In the genomic region with DNA sequence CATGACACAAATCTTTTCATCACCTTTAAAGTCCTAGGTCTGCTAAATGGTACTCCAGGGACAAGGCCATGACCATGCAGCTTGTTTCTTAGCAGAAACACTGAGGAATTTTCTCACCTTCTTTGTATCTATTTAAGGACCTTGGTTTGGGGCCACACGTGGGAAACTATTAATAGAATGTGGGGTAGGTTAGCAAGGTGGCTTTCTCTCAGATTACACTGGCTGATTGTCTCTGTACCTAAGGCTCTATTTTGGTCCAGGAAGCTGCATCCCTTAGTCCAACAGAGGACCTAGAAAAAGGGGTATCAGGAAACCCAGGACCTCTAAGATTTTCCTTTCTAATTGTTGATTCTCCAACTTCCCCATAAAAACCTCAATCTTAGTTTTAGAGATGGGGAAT, we compare ENCODE assay signal across 25 cellular contexts. TPM values are rescaled to one million over a fixed set of nuclear protein-coding genes. Genes with fewer than 3 reads are reported as not detected.
DNase-seq lines count a peak whose midpoint lies in the region; ATAC-seq, FAIRE-seq and TF ChIP-seq lines count a peak whose summit lies in the region.
"Had no signal": no experiment of that assay in that cellular context is flagged by ENCODE, and none has a peak within 500 bp of the region (broad histone marks: within the 10 kb centered on the region; RNA-seq: fewer than 3 reads in every experiment).

No MANE protein-coding gene starts in this region.

- SMC1A ChIA-PET in GM12878 (lab: Charles Lee; ENCODE audit: uncharacterized antibody, unreplicated experiment): interaction anchor here (0.7 to 1.9 kb wide), 2 partner anchors 193 to 240 kb away, joined by 3 to 9 read pairs; no protein-coding TSS in a partner anchor

- H3K4me1 ChIP-seq in MM.1S (ENCODE audit: low read length): peaks cover 27% of the 10 kb centered on the region
- H3K4me1 ChIP-seq in GM12878 (ENCODE audit: control insufficient read depth, insufficient read depth, low read length): peaks cover 4% of the 10 kb centered on the region; the same call in 1 of the 2 replicates
- no peaks in the 10 kb centered on the region for H3K4me1 ChIP-seq in suprapubic skin
- peaks cover 14% of the 10 kb centered on the region for H3K4me1 ChIP-seq in left ventricle myocardium inferior
- H3K4me1 ChIP-seq: BE2C had no signal

- no peak for ATAC-seq in GM12878
- no peak for ATAC-seq in activated CD4-positive, CD25-positive, alpha-beta regulatory T cell treated with anti-CD3 and anti-CD28 coated beads, Interleukin-2, amount 50 U/mL, for 24 hours

- intact Hi-C loops in GM12878 (cut with micrococcal nuclease; ENCODE audit: unreplicated experiment) (no loop called here), left ventricle myocardium inferior (cut with micrococcal nuclease) (no loop called here)

- POLR2A ChIA-PET in GM12878 (lab: Charles Lee): no interaction called here

- no peak overlapping the region for H3K4me3 ChIP-seq in MM.1S (ENCODE audit: low read length)
- no peak overlapping the region for H3K4me3 ChIP-seq in GM12878
- H3K4me3 ChIP-seq in suprapubic skin: no peak overlapping the region
- H3K4me3 ChIP-seq in left ventricle myocardium inferior: no peak overlapping the region
- H3K4me3 ChIP-seq: BLaER1 had no signal

- no peak for TF ChIP-seq EP300 in GM12878 (IDR thresholded peaks at IDR 0.05; ENCODE audit: borderline replicate concordance in 1 of 2, control insufficient read depth in 1 of 2, low read depth in 2 of 2, low read length in 2 of 2)
- TF ChIP-seq EP300 in suprapubic skin (IDR thresholded peaks at IDR 0.05): no peak

- H4K20me1 ChIP-seq in MM.1S (ENCODE audit: insufficient read depth, low read length) (no peaks in the 10 kb centered on the region), GM12878 (ENCODE audit: control insufficient read depth, insufficient read depth) (no peaks in the 10 kb centered on the region)
- H4K20me1 ChIP-seq: BLaER1 had no signal

- RAD21 ChIA-PET in GM12878 (lab: Charles Lee; ENCODE audit: unreplicated experiment): no interaction called here

- 0 out of 2 replicates have a peak, but pooled peaks cover 7% of the 10 kb centered on the region for H3F3A ChIP-seq in MM.1S (ENCODE audit: insufficient read depth, low read length)

- H3K4me2 ChIP-seq in MM.1S (ENCODE audit: low read depth, low read length) (peak overlapping the region; percentile 44), GM12878 (ENCODE audit: control insufficient read depth, insufficient read depth) (no peak overlapping the region)
- H3K4me2 ChIP-seq: BLaER1 had no signal

- no peaks in the 10 kb centered on the region for H3K9me2 ChIP-seq in MM.1S (replicated peaks; ENCODE audit: insufficient read depth, low read length)

- H3K27me3 ChIP-seq in MM.1S (replicated peaks; ENCODE audit: insufficient read depth, low read length): no peaks in the 10 kb centered on the region
- no peaks in the 10 kb centered on the region for H3K27me3 ChIP-seq in GM12878 (replicated peaks in 1 of 2; ENCODE audit: control insufficient read depth in 2 of 2, insufficient read depth in 2 of 2, low read length in 1 of 2)
- H3K27me3 ChIP-seq in suprapubic skin: no peaks in the 10 kb centered on the region
- H3K27me3 ChIP-seq in left ventricle myocardium inferior (ENCODE audit: low read depth): no peaks in the 10 kb centered on the region
- H3K27me3 ChIP-seq: BE2C, BLaER1 had no signal

- TF ChIP-seq POLR2A in GM12878 (IDR thresholded peaks at IDR 0.05; ENCODE audit: low read depth, low read length) (no peak), suprapubic skin (IDR thresholded peaks at IDR 0.05) (no peak)

- 0% methylated on average over 1 of the region's 1 CpG for WGBS in GM12878 (ENCODE audit: insufficient coverage, insufficient replicate concordance, low lambda C conversion rate, missing lambda C conversion rate)
- 68% methylated on average over 1 of the region's 1 CpG for WGBS in suprapubic skin

- CTCF ChIA-PET in GM12878 (lab: Yijun Ruan, JAX): interaction anchor here (0.8 to 1.2 kb wide), 2 partner anchors 26 to 240 kb away, joined by 4 to 8 read pairs; no protein-coding TSS in a partner anchor

- peak; percentile 40 for DNase-seq in MM.1S
- no peak for DNase-seq in GM12878 (ENCODE audit: low read depth, low spot score)
- DNase-seq in suprapubic skin (ENCODE audit: low spot score in 2 of 2): no peak
- DNase-seq in left ventricle myocardium inferior: no peak
- DNase-seq: 8988T; ACHN; BE2C; C1 segment of cervical spinal cord; CD4-positive, alpha-beta memory T cell; CD4-positive, CD25-positive, alpha-beta regulatory T cell; CD8-positive, alpha-beta memory T cell; COR-L47; DMS 273 treated with DMSO at 0.1 percent for 48 hours; DMS153; DMS53; DMS79; DND-41; EL; GDM1 had no signal

- no peak overlapping the region for H2AFZ ChIP-seq in MM.1S (ENCODE audit: low read length)
- no peak overlapping the region for H2AFZ ChIP-seq in GM12878 (ENCODE audit: control insufficient read depth, low read depth, low read length)

- TF ChIP-seq CTCF in MM.1S (IDR thresholded peaks at IDR 0.05; ENCODE audit: low read length) (no peak), GM12878 (IDR thresholded peaks at IDR 0.05 in 2 of 3, conservative IDR thresholded peaks at IDR 0.05 in 1 of 3; ENCODE audit: control insufficient read depth in 2 of 3, extremely low read depth in 1 of 3, insufficient read depth in 1 of 3, low read depth in 3 of 3, low read length in 3 of 3) (no peak), suprapubic skin (IDR thresholded peaks at IDR 0.05) (no peak), left ventricle myocardium inferior (IDR thresholded peaks at IDR 0.05; ENCODE audit: borderline replicate concordance) (no peak)

- no peak for FAIRE-seq in GM12878 (lab: Jason Lieb, UNC)
- FAIRE-seq: A204.1, GM12891, GM19239 had no signal

- H3K27ac ChIP-seq in MM.1S (ENCODE audit: low read length): no peak overlapping the region
- H3K27ac ChIP-seq in GM12878 (ENCODE audit: control insufficient read depth, insufficient read depth): no peak overlapping the region
- no peak overlapping the region for H3K27ac ChIP-seq in suprapubic skin
- H3K27ac ChIP-seq in left ventricle myocardium inferior (replicated peaks): no peak overlapping the region
- H3K27ac ChIP-seq: BLaER1 had no signal

- H3K36me3 ChIP-seq in MM.1S (replicated peaks; ENCODE audit: insufficient read depth, low read length) (no peaks in the 10 kb centered on the region), GM12878 (ENCODE audit: control insufficient read depth in 2 of 2, insufficient read depth in 2 of 2, low read length in 1 of 2) (no peaks in the 10 kb centered on the region), suprapubic skin (no peaks in the 10 kb centered on the region), left ventricle myocardium inferior (no peaks in the 10 kb centered on the region)
- H3K36me3 ChIP-seq: BE2C, BLaER1 had no signal

- H3K79me2 ChIP-seq in MM.1S (ENCODE audit: low read length) (no peaks in the 10 kb centered on the region), GM12878 (ENCODE audit: control insufficient read depth, insufficient read depth, low read length) (no peaks in the 10 kb centered on the region)

- no peak for TF ChIP-seq RAD21 in GM12878 (IDR thresholded peaks at IDR 0.05; ENCODE audit: insufficient read depth, low read depth, low read length)

- no TSS peak for BruUV-seq in GM12878 (replicated peaks; lab: Mats Ljungman, UMichigan)

- in situ Hi-C loops in GM12878 (cut with MboI): no loop called here

- no peak overlapping the region for H3K9ac ChIP-seq in MM.1S (ENCODE audit: low read length)
- no peak overlapping the region for H3K9ac ChIP-seq in GM12878 (ENCODE audit: control insufficient read depth, insufficient read depth, low read length)
- H3K9ac ChIP-seq: BLaER1 had no signal

- H3K9me3 ChIP-seq in MM.1S (replicated peaks; ENCODE audit: insufficient read depth, low read length): no peaks in the 10 kb centered on the region
- H3K9me3 ChIP-seq in GM12878 (replicated peaks; ENCODE audit: control insufficient read depth, insufficient read depth, low read length): no peaks in the 10 kb centered on the region; the same call in 2 of the 3 replicates
- no peaks in the 10 kb centered on the region for H3K9me3 ChIP-seq in suprapubic skin
- peaks cover 19% of the 10 kb centered on the region for H3K9me3 ChIP-seq in left ventricle myocardium inferior (replicated peaks)
- H3K9me3 ChIP-seq: BE2C had no signal

RNA-seq across cellular contexts. Expression of gene FRMD3, which starts 36.3 kb away (rescaled TPM):
- total RNA-seq in GM12878 (2013; cell fraction: nucleolus; rRNA removed): 3.1 and 3.4 TPM in 2 replicates
- total RNA-seq in GM12878 (2014; rRNA removed) (0.11 and 0.28 TPM in 2 replicates), GM12878 (2014; rRNA removed; fragmentation: Illumina TruSeq; extraction: Trizol) (0.14 and 0.22 TPM in 2 replicates), GM12878 (2021) (0.21 and 0.29 TPM in 2 replicates), suprapubic skin (1 to 10 TPM; 2.8 to 7.0 (median 5.2) TPM), left ventricle myocardium inferior (131 TPM)
- polyA plus RNA-seq in GM12878 (2011; ENCODE audit: low read depth): 0.07 TPM
- polyA plus RNA-seq in GM12878 (2011; rRNA removed) (0.68 and 1.1 TPM in 2 replicates), GM12878 (2014; fragmentation: Illumina TruSeq; extraction: Trizol) (0.10 and 0.38 TPM in 2 replicates), GM12878 (2014; fragmentation: Nextera tagmentation; extraction: Ambion mirVana) (under 1 TPM in 1 of 2 experiments, not detected in 1; 0.04 TPM), GM12878 (2014; rRNA removed) (0.10 and 0.18 TPM in 2 replicates), GM12878 (2016; fragmentation: Nextera tagmentation; extraction: Ambion mirVana) (under 1 TPM; 0.09 to 0.29 TPM)
- polyA plus RNA-seq in GM12878 (2011; cell fraction: cytosol; rRNA removed): 0.39 and 0.64 TPM in 2 replicates
- 0.51 and 0.79 TPM in 2 replicates for polyA plus RNA-seq in GM12878 (2011; cell fraction: nucleus; rRNA removed)
- polyA plus RNA-seq in GM12878 (2012): 0.11 and 0.31 TPM in 2 replicates
- 2.9 and 3.4 TPM in 2 replicates for polyA minus RNA-seq in GM12878 (2011; rRNA and poly(A)+ RNA removed)
- 0.40 and 0.73 TPM in 2 replicates for polyA minus RNA-seq in GM12878 (2011; cell fraction: cytosol; rRNA and poly(A)+ RNA removed)
- polyA minus RNA-seq in GM12878 (2011; cell fraction: nucleus; rRNA and poly(A)+ RNA removed): 1.8 and 3.2 TPM in 2 replicates
- total RNA-seq: G401 had no signal

RNA-seq across cellular contexts. Expression of gene IDNK, which starts 48.5 kb away (rescaled TPM):
- 4.3 and 5.1 TPM in 2 replicates for total RNA-seq in GM12878 (2013; cell fraction: nucleolus; rRNA removed)
- total RNA-seq in GM12878 (2014; rRNA removed) (10.6 and 12.0 TPM in 2 replicates), GM12878 (2014; rRNA removed; fragmentation: Illumina TruSeq; extraction: Trizol) (8.5 and 11.1 TPM in 2 replicates), GM12878 (2021) (7.0 and 7.7 TPM in 2 replicates), suprapubic skin (10 to 100 TPM in 1 of 4 donors, 1 to 10 TPM in 3; 3.1 to 10.2 (median 5.8) TPM), left ventricle myocardium inferior (3.5 TPM)
- 11.5 TPM for polyA plus RNA-seq in GM12878 (2011; ENCODE audit: low read depth)
- polyA plus RNA-seq in GM12878 (2011; rRNA removed) (8.9 and 14.2 TPM in 2 replicates), GM12878 (2014; fragmentation: Illumina TruSeq; extraction: Trizol) (10.6 and 15.2 TPM in 2 replicates), GM12878 (2014; fragmentation: Nextera tagmentation; extraction: Ambion mirVana) (1 to 10 TPM; 8.7 to 8.9 TPM), GM12878 (2014; rRNA removed) (11.0 TPM in 2 replicates), GM12878 (2016; fragmentation: Nextera tagmentation; extraction: Ambion mirVana) (10 to 100 TPM; 18.3 to 19.1 TPM)
- polyA plus RNA-seq in GM12878 (2011; cell fraction: cytosol; rRNA removed): 5.7 and 5.8 TPM in 2 replicates
- polyA plus RNA-seq in GM12878 (2011; cell fraction: nucleus; rRNA removed): 3.8 and 4.7 TPM in 2 replicates
- 10.4 and 10.9 TPM in 2 replicates for polyA plus RNA-seq in GM12878 (2012)
- polyA minus RNA-seq in GM12878 (2011; rRNA and poly(A)+ RNA removed): 2.2 and 3.0 TPM in 2 replicates
- polyA minus RNA-seq in GM12878 (2011; cell fraction: cytosol; rRNA and poly(A)+ RNA removed): not detected in 2 replicates
- 1.7 and 3.1 TPM in 2 replicates for polyA minus RNA-seq in GM12878 (2011; cell fraction: nucleus; rRNA and poly(A)+ RNA removed)

Comparison
In these comparisons a context has a peak if more than half of its experiments do, and no peak if none do; other contexts are left out.
1. RNA of gene FRMD3, which starts 36.3 kb away (total RNA-seq): 131 TPM in left ventricle myocardium inferior (single experiment); 2.8 to 7.0 TPM in suprapubic skin and 0.11 to 3.4 TPM in GM12878; every median in the first group is over 10 times any median in the second.